In the genomic region with DNA sequence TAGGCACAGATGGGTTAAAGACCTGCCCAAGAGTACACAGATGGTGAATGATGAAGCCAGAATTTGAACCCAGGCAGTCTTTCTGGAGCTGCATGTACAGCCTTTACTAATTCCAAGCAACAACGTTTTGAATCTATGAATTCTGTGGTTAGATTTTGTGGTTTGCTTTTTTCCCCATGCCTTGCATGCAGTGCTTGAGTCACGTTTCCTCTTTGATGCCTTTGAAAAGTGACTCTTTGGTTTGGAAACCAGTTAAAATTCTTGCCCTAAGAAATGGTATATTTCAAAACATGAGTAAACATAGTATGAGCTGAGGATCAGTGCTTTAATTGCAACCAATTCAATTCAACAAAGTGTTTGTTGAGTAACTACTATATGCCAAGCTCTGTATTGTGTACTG, we compare ENCODE assay signal across 8 cellular contexts. TPM values are rescaled to one million over a fixed set of nuclear protein-coding genes. Genes with fewer than 3 reads are reported as not detected.
A peak's percentile ranks its signal among the peaks of the same experiment; 100 is the strongest.
DNase-seq lines count a peak whose midpoint lies in the region; ATAC-seq and TF ChIP-seq lines count a peak whose summit lies in the region.

No MANE protein-coding gene starts in this region.

- no peak overlapping the region for H3K4me3 ChIP-seq in foreskin fibroblast (ENCODE audit: low read depth in 1 of 2, low read length in 2 of 2)

- no peak overlapping the region for H3K27ac Mint-ChIP-seq in activated CD4-positive, alpha-beta T cell treated with anti-CD3 and anti-CD28 coated beads, Interleukin-2, amount 10 ng/mL, durations not matched to agents 24 days and 14 days

- peak; percentile 88 to 94 for DNase-seq in AML-193 (lab: John Stamatoyannopoulos, UW)
- peak; percentile 36 for DNase-seq in KG1 (lab: John Stamatoyannopoulos, UW)
- DNase-seq in activated CD4-positive, alpha-beta T cell treated with anti-CD3 and anti-CD28 coated beads, Interleukin-2, amount 10 ng/mL, durations not matched to agents 24 days and 14 days, result peak; percentile 73
- DNase-seq in foreskin fibroblast, result peak; percentile 70 to 84
- DNase-seq in DMS153 (lab: John Stamatoyannopoulos, UW), result no peak
- DNase-seq in C1 segment of cervical spinal cord (lab: John Stamatoyannopoulos, UW), result no peak
- no peak for DNase-seq in SHP77 treated with DMSO at 0.1 percent for 48 hours (lab: John Stamatoyannopoulos, UW)

- no peak for TF ChIP-seq CTCF in foreskin fibroblast (IDR thresholded peaks at IDR 0.05; ENCODE audit: low read depth, low read length)

- intact Hi-C loops in activated CD4-positive, alpha-beta T cell treated with anti-CD3 and anti-CD28 coated beads, Interleukin-2, amount 10 ng/mL, durations not matched to agents 24 days and 14 days (cut with micrococcal nuclease), result loop anchor here (1.0 kb wide), 1 partner anchor 48 kb away; the partner anchor contains the start of gene PPM1B

- H3K9me3 Mint-ChIP-seq in activated CD4-positive, alpha-beta T cell treated with anti-CD3 and anti-CD28 coated beads, Interleukin-2, amount 10 ng/mL, durations not matched to agents 24 days and 14 days, result no peaks in the 10 kb centered on the region

- no peak for ATAC-seq in GM21381 (IDR thresholded peaks at IDR 0.05; ENCODE audit: unreplicated experiment)

- peaks cover 6% of the 10 kb centered on the region for H3K27me3 Mint-ChIP-seq in activated CD4-positive, alpha-beta T cell treated with anti-CD3 and anti-CD28 coated beads, Interleukin-2, amount 10 ng/mL, durations not matched to agents 24 days and 14 days

- H3K4me1 Mint-ChIP-seq in activated CD4-positive, alpha-beta T cell treated with anti-CD3 and anti-CD28 coated beads, Interleukin-2, amount 10 ng/mL, durations not matched to agents 24 days and 14 days, result peaks cover 7% of the 10 kb centered on the region

- no peak overlapping the region for H3K4me3 Mint-ChIP-seq in activated CD4-positive, alpha-beta T cell treated with anti-CD3 and anti-CD28 coated beads, Interleukin-2, amount 10 ng/mL, durations not matched to agents 24 days and 14 days

- H3K36me3 Mint-ChIP-seq in activated CD4-positive, alpha-beta T cell treated with anti-CD3 and anti-CD28 coated beads, Interleukin-2, amount 10 ng/mL, durations not matched to agents 24 days and 14 days (ENCODE audit: low read depth), result no peaks in the 10 kb centered on the region

RNA-seq across cellular contexts. Expression of gene PPM1B, which starts 48.2 kb away (rescaled TPM):
- 38.9 and 42.0 TPM in 2 replicates for total RNA-seq in activated CD4-positive, alpha-beta T cell treated with anti-CD3 and anti-CD28 coated beads, Interleukin-2, amount 10 ng/mL, durations not matched to agents 24 days and 14 days

Comparison
In these comparisons a context has a peak if more than half of its experiments do, and no peak if none do; other contexts are left out.
1. DNase-seq: peak in AML-193 (2 of 2), KG1 (single experiment), activated CD4-positive, alpha-beta T cell treated with anti-CD3 and anti-CD28 coated beads, Interleukin-2, amount 10 ng/mL, durations not matched to agents 24 days and 14 days (single experiment) and foreskin fibroblast (2 of 2); none in DMS153 (single experiment), C1 segment of cervical spinal cord (0 of 14) and SHP77 treated with DMSO at 0.1 percent for 48 hours (single experiment).